In the genomic region with DNA sequence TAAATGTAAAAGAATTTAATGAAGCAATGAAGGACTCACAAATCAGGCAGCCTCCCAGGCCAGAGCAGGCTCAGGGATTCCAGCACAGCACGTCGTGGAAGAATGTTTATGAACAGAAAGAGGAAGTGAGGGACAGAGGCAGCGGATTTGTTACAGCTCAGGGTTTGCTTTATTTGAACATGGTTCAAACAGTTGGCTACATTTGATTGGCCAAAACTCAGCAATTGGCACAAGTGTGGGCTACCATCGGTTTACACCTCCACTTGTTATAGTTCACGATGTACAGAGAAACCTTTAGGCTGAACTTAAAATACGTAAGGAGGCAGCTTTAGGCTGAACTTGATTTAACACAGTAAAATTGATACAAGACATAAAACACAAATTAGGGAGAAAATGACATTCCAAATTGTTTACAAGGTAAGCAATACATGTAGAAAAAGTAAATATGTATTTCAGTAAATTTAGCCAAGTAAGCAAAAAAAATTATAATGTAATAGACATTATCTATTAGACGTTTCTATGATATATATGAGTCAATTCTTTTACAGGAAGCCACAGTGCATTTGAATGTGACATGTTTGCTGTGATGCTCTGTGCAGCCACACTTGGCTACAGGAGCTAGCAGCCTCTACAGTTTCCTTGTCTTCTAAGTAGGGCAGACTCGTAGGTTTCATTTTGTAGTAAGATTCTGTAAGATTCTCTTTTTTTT, we compare ENCODE assay signal across 1 cellular context.
A peak's percentile ranks its signal among the peaks of the same experiment; 100 is the strongest.
TF ChIP-seq lines count a peak whose summit lies in the region.

No MANE protein-coding gene starts in this region.

TF ChIP-seq in K562, 482 proteins besides CTCF, POLR2A, EP300 and RAD21 (continued from another document and continues in another):
- TF ChIP-seq AFF1 (IDR thresholded peaks at IDR 0.05; ENCODE audit: low read depth in 1 of 2, partially characterized antibody in 2 of 2): no peak
- TF ChIP-seq, protein P1, sequence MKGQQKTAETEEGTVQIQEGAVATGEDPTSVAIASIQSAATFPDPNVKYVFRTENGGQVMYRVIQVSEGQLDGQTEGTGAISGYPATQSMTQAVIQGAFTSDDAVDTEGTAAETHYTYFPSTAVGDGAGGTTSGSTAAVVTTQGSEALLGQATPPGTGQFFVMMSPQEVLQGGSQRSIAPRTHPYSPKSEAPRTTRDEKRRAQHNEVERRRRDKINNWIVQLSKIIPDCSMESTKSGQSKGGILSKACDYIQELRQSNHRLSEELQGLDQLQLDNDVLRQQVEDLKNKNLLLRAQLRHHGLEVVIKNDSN (CRISPR knock-in tag; IDR thresholded peaks at IDR 0.05): no peak
- no peak for TF ChIP-seq ZNF785 (CRISPR knock-in tag; IDR thresholded peaks at IDR 0.05)
- no peak for TF ChIP-seq ZEB2 (IDR thresholded peaks at IDR 0.05)
- TF ChIP-seq, protein P2, sequence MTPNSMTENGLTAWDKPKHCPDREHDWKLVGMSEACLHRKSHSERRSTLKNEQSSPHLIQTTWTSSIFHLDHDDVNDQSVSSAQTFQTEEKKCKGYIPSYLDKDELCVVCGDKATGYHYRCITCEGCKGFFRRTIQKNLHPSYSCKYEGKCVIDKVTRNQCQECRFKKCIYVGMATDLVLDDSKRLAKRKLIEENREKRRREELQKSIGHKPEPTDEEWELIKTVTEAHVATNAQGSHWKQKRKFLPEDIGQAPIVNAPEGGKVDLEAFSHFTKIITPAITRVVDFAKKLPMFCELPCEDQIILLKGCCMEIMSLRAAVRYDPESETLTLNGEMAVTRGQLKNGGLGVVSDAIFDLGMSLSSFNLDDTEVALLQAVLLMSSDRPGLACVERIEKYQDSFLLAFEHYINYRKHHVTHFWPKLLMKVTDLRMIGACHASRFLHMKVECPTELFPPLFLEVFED (CRISPR knock-in tag; conservative IDR thresholded peaks at IDR 0.05): no peak
- no peak for TF ChIP-seq ZNF668 (CRISPR knock-in tag; IDR thresholded peaks at IDR 0.05)
- TF ChIP-seq NKRF (IDR thresholded peaks at IDR 0.05; ENCODE audit: borderline replicate concordance): no peak
- TF ChIP-seq JUNB (CRISPR knock-in tag; conservative IDR thresholded peaks at IDR 0.05): no peak
- no peak for TF ChIP-seq TBP (optimal IDR thresholded peaks at IDR 0.05; ENCODE audit: low read depth, low read length)
- no peak for TF ChIP-seq PRMT5 (CRISPR knock-in tag; IDR thresholded peaks at IDR 0.05)
- peak; percentile 14; the same call in 1 of the 2 replicates for TF ChIP-seq NFIX (CRISPR knock-in tag; IDR thresholded peaks at IDR 0.05; ENCODE audit: low read depth)
- TF ChIP-seq HINFP (tag; conservative IDR thresholded peaks at IDR 0.05; ENCODE audit: low read depth): peak; percentile 58; the same call in 1 of the 2 replicates
- TF ChIP-seq, protein P3, sequence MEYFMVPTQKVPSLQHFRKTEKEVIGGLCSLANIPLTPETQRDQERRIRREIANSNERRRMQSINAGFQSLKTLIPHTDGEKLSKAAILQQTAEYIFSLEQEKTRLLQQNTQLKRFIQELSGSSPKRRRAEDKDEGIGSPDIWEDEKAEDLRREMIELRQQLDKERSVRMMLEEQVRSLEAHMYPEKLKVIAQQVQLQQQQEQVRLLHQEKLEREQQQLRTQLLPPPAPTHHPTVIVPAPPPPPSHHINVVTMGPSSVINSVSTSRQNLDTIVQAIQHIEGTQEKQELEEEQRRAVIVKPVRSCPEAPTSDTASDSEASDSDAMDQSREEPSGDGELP (CRISPR knock-in tag; IDR thresholded peaks at IDR 0.05; ENCODE audit: borderline replicate concordance): no peak
- TF ChIP-seq ZNF217 (CRISPR knock-in tag; IDR thresholded peaks at IDR 0.05): no peak
- TF ChIP-seq, protein P4, sequence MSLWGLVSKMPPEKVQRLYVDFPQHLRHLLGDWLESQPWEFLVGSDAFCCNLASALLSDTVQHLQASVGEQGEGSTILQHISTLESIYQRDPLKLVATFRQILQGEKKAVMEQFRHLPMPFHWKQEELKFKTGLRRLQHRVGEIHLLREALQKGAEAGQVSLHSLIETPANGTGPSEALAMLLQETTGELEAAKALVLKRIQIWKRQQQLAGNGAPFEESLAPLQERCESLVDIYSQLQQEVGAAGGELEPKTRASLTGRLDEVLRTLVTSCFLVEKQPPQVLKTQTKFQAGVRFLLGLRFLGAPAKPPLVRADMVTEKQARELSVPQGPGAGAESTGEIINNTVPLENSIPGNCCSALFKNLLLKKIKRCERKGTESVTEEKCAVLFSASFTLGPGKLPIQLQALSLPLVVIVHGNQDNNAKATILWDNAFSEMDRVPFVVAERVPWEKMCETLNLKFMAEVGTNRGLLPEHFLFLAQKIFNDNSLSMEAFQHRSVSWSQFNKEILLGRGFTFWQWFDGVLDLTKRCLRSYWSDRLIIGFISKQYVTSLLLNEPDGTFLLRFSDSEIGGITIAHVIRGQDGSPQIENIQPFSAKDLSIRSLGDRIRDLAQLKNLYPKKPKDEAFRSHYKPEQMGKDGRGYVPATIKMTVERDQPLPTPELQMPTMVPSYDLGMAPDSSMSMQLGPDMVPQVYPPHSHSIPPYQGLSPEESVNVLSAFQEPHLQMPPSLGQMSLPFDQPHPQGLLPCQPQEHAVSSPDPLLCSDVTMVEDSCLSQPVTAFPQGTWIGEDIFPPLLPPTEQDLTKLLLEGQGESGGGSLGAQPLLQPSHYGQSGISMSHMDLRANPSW (CRISPR knock-in tag; IDR thresholded peaks at IDR 0.05): no peak
- TF ChIP-seq SP2 (IDR thresholded peaks at IDR 0.05; ENCODE audit: extremely low read depth, low read depth, low read length, poor library complexity, severe bottlenecking): no peak
- no peak for TF ChIP-seq CREB5 (CRISPR knock-in tag; IDR thresholded peaks at IDR 0.05)
- TF ChIP-seq, protein P5, sequence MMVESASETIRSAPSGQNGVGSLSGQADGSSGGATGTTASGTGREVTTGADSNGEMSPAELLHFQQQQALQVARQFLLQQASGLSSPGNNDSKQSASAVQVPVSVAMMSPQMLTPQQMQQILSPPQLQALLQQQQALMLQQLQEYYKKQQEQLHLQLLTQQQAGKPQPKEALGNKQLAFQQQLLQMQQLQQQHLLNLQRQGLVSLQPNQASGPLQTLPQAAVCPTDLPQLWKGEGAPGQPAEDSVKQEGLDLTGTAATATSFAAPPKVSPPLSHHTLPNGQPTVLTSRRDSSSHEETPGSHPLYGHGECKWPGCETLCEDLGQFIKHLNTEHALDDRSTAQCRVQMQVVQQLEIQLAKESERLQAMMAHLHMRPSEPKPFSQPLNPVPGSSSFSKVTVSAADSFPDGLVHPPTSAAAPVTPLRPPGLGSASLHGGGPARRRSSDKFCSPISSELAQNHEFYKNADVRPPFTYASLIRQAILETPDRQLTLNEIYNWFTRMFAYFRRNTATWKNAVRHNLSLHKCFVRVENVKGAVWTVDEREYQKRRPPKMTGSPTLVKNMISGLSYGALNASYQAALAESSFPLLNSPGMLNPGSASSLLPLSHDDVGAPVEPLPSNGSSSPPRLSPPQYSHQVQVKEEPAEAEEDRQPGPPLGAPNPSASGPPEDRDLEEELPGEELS (CRISPR knock-in tag; IDR thresholded peaks at IDR 0.05; ENCODE audit: borderline replicate concordance): no peak
- no peak for TF ChIP-seq PML (IDR thresholded peaks at IDR 0.05; ENCODE audit: low read length)
- peak; percentile 50; the same call in 1 of the 2 replicates for TF ChIP-seq TEAD4 (IDR thresholded peaks at IDR 0.05; ENCODE audit: low read length)
- no peak for TF ChIP-seq TEAD4 (CRISPR knock-in tag; IDR thresholded peaks at IDR 0.05; ENCODE audit: borderline replicate concordance)
- 0 out of 2 replicates have a peak, but pooled peaks have one; percentile 63 for TF ChIP-seq ZNF583 (CRISPR knock-in tag; IDR thresholded peaks at IDR 0.05)
- 0 out of 2 replicates have a peak, but pooled peaks have one; percentile 38 for TF ChIP-seq RB1 (IDR thresholded peaks at IDR 0.05; ENCODE audit: low read depth)
- TF ChIP-seq, protein P6, sequence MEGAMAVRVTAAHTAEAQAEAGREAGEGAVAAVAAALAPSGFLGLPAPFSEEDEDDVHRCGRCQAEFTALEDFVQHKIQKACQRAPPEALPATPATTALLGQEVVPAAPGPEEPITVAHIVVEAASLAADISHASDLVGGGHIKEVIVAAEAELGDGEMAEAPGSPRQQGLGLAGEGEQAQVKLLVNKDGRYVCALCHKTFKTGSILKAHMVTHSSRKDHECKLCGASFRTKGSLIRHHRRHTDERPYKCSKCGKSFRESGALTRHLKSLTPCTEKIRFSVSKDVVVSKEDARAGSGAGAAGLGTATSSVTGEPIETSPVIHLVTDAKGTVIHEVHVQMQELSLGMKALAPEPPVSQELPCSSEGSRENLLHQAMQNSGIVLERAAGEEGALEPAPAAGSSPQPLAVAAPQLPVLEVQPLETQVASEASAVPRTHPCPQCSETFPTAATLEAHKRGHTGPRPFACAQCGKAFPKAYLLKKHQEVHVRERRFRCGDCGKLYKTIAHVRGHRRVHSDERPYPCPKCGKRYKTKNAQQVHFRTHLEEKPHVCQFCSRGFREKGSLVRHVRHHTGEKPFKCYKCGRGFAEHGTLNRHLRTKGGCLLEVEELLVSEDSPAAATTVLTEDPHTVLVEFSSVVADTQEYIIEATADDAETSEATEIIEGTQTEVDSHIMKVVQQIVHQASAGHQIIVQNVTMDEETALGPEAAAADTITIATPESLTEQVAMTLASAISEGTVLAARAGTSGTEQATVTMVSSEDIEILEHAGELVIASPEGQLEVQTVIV (CRISPR knock-in tag; IDR thresholded peaks at IDR 0.05; ENCODE audit: borderline replicate concordance): no peak
- no peak for TF ChIP-seq NEUROD1 (IDR thresholded peaks at IDR 0.05; ENCODE audit: borderline replicate concordance, low read depth, low read length, partially characterized antibody)
- no peak for TF ChIP-seq FOXJ2 (tag; IDR thresholded peaks at IDR 0.05)
- TF ChIP-seq KDM5B (IDR thresholded peaks at IDR 0.05; ENCODE audit: insufficient replicate concordance, low read depth, low read length): no peak
- no peak for TF ChIP-seq TBL1XR1 (IDR thresholded peaks at IDR 0.05; ENCODE audit: low read length in 2 of 2)
- no peak for TF ChIP-seq NCOR1 (IDR thresholded peaks at IDR 0.05)
- TF ChIP-seq MCM5 (IDR thresholded peaks at IDR 0.05; ENCODE audit: low read depth): no peak
- TF ChIP-seq BCOR (IDR thresholded peaks at IDR 0.05): peak; percentile 35; the same call in 1 of the 2 replicates
- peak; percentile 54; the same call in 1 of the 2 replicates for TF ChIP-seq ZNF589 (CRISPR knock-in tag; IDR thresholded peaks at IDR 0.05; ENCODE audit: low read depth)
- TF ChIP-seq USF2 (CRISPR knock-in tag; IDR thresholded peaks at IDR 0.05): no peak
